ENCODE assay signal across 8 cellular contexts in genomic region chr17:42458497-42459255, GRCh38. TPM values are rescaled to one million over a fixed set of nuclear protein-coding genes. Genes with fewer than 3 reads are reported as not detected.
DNase-seq lines count a peak whose midpoint lies in the region; ATAC-seq, FAIRE-seq and TF ChIP-seq lines count a peak whose summit lies in the region.

TSS of gene ATP6V0A1 (plus strand) at chr17:42458878. CDS start at chr17:42460895, 2,017 bp downstream.

- peaks cover 15% of the 10 kb centered on the region for H3K4me1 ChIP-seq in HAP-1
- peaks cover 14 to 18% (median 17%) of the 10 kb centered on the region in 3 donors for H3K4me1 ChIP-seq in pancreas
- peaks cover 34% of the 10 kb centered on the region for H3K4me1 ChIP-seq in thymus (ENCODE audit: control insufficient read depth, insufficient read depth, low read length)

- ATAC-seq in Right ventricle myocardium superior (ENCODE audit: poor library complexity) (peak; percentile 98), pancreas (peak; percentile 94 to 99 (median 98))

- no peaks in the 10 kb centered on the region for H3K9me3 ChIP-seq in HAP-1
- no peaks in the 10 kb centered on the region for H3K9me3 ChIP-seq in pancreas
- H3K9me3 ChIP-seq in thymus (ENCODE audit: control insufficient read depth), result no peaks in the 10 kb centered on the region

- H3K27ac ChIP-seq in pancreas, result peak within 1 kb of the TSS; percentile 42 to 92 (median 77)
- peak within 1 kb of the TSS; percentile 94 for H3K27ac ChIP-seq in thymus (ENCODE audit: low read depth)

- in situ Hi-C loops in HAP-1 (cut with MboI; ENCODE audit: low sequenced_read_pairs), result no loop called here

- 0% methylated on average over 39 to 45 of the region's 45 CpGs for WGBS in pancreas, 2 donors
- 1% methylated on average over 45 of the region's 45 CpGs for WGBS in thymus

- H3K36me3 ChIP-seq in HAP-1 (replicated peaks) (no peaks in the 10 kb centered on the region; the same call in 1 of the 2 replicates), pancreas (no peaks in the 10 kb centered on the region), thymus (ENCODE audit: control insufficient read depth, insufficient read depth) (no peaks in the 10 kb centered on the region)

- no peak for FAIRE-seq in pancreas (lab: Jason Lieb, UNC)

- H3K27me3 ChIP-seq in HAP-1 (ENCODE audit: low read depth) (no peaks in the 10 kb centered on the region), pancreas (no peaks in the 10 kb centered on the region), thymus (ENCODE audit: control insufficient read depth, insufficient read depth) (no peaks in the 10 kb centered on the region)

- intact Hi-C loops in Right ventricle myocardium superior (cut with DNase I), result no loop called here
- intact Hi-C loops in pancreas (cut with DNase I), result no loop called here

- peak within 1 kb of the TSS; percentile 60 for H3K4me3 ChIP-seq in HAP-1
- H3K4me3 ChIP-seq in pancreas, result peak within 1 kb of the TSS; percentile 30 to 56 (median 52)
- peak within 1 kb of the TSS; percentile 75 for H3K4me3 ChIP-seq in thymus (ENCODE audit: low read length)

- no peak for TF ChIP-seq CTCF in pancreas (IDR thresholded peaks at IDR 0.05)

- DNase-seq in EH (ENCODE audit: low read depth) (peak; percentile 81), HAP-1 (ENCODE audit: low spot score in 2 of 2) (peak; percentile 84 to 97), NCI-H1048 (lab: John Stamatoyannopoulos, UW) (peak; percentile 78), SW 1271 (lab: John Stamatoyannopoulos, UW) (peak; percentile 60 to 77), Right ventricle myocardium superior (peak; percentile 97), pancreas (peak; percentile 91 to 99 (median 93))
- DNase-seq in activated naive CD8-positive, alpha-beta T cell treated with anti-CD3 and anti-CD28 coated beads, Interleukin-2, amount 50 U/mL, for 16 hours (ENCODE audit: low read depth, low spot score), result peak; percentile 78

RNA-seq across cellular contexts. Expression of gene ATP6V0A1, which starts in this region (rescaled TPM):
- total RNA-seq in Right ventricle myocardium superior, result 29.9 TPM
- 10 to 100 TPM; 22.8 to 51.3 (median 28.6) TPM for total RNA-seq in pancreas
- 10 to 100 TPM; 37.2 to 55.9 TPM for polyA plus RNA-seq in pancreas
- polyA plus RNA-seq in thymus, result 47.7 TPM

Comparison
In these comparisons a context has a peak if more than half of its experiments do, and no peak if none do; other contexts are left out.
1. Peak in every context shown above with its lines: DNase-seq, ATAC-seq, H3K4me3 ChIP-seq and H3K27ac ChIP-seq.